In the genomic region with DNA sequence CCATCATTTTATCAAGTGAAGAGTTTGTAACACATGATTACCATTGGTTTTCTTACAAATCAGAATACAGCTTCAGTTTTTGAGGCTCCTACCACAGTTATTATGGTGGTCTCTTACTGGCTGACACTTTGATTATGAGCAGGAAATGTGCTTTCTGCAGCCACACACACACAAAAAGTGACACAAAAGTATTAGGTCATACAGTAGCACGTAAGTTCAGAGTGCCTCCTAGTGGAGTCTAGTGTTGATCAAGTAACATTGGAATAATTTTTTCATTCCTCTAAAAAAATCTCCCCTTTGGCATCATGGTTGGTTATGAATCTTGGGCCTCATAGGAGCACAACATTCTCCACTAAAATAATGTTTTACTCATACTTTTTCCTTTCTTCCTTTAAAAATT, we compare ENCODE assay signal across 9 cellular contexts.
DNase-seq lines count a peak whose midpoint lies in the region; ATAC-seq and TF ChIP-seq lines count a peak whose summit lies in the region.
"Had no signal": no experiment of that assay in that cellular context is flagged by ENCODE, and none has a peak within 500 bp of the region (broad histone marks: within the 10 kb centered on the region; RNA-seq: fewer than 3 reads in every experiment).

No MANE protein-coding gene starts in this region.

- peak; percentile 21 for DNase-seq in AG08395 (ENCODE audit: low spot score)
- DNase-seq in fibroblast of mammary gland (ENCODE audit: low read depth): peak; percentile 56
- no peak for DNase-seq in HuH-7 (ENCODE audit: low spot score)
- no peak for DNase-seq in SKM-1 treated with dmso at 0.1 percent for 144 hours (lab: John Stamatoyannopoulos, UW; ENCODE audit: unreplicated experiment)
- DNase-seq in NCI-H510A treated with DMSO at 0.1 percent for 48 hours (lab: John Stamatoyannopoulos, UW): no peak
- DNase-seq: activated CD4-positive, alpha-beta T cell treated with anti-CD3 and anti-CD28 coated beads for 4 hours had no signal

- H3K9me2 ChIP-seq in OCI-LY1 (ENCODE audit: low read depth, low read length): no peaks in the 10 kb centered on the region

- no peak overlapping the region for H3K27ac ChIP-seq in OCI-LY1 (ENCODE audit: low read depth, low read length, poor library complexity, severe bottlenecking)

- H3K9ac ChIP-seq in OCI-LY1 (ENCODE audit: low read length): no peak overlapping the region

- no peaks in the 10 kb centered on the region for H3K9me3 ChIP-seq in OCI-LY1 (ENCODE audit: low read length)

- TF ChIP-seq CTCF in GM12873 (IDR thresholded peaks at IDR 0.05; ENCODE audit: insufficient read depth, low read depth, low read length, missing control alignments): peak; percentile 32
- TF ChIP-seq CTCF in OCI-LY1 (IDR thresholded peaks at IDR 0.05; ENCODE audit: low read length): peak; percentile 39; the same call in 1 of the 2 replicates
- peak; percentile 48 for TF ChIP-seq CTCF in fibroblast of mammary gland (conservative IDR thresholded peaks at IDR 0.05; ENCODE audit: control insufficient read depth, insufficient read depth, low read depth, low read length)

- H3K4me3 ChIP-seq in OCI-LY1 (ENCODE audit: low read depth, low read length, poor library complexity, severe bottlenecking) (no peak overlapping the region), fibroblast of mammary gland (ENCODE audit: control insufficient read depth, low read depth, low read length) (no peak overlapping the region)

- H3K4me2 ChIP-seq in OCI-LY1 (ENCODE audit: low read length): no peak overlapping the region

- H3K27me3 ChIP-seq in OCI-LY1 (ENCODE audit: insufficient read depth, low read length): peaks cover 3% of the 10 kb centered on the region; the same call in 1 of the 2 replicates

- ATAC-seq in HG03354 (IDR thresholded peaks at IDR 0.05; ENCODE audit: poor library complexity, severe bottlenecking, unreplicated experiment): no peak

- no peaks in the 10 kb centered on the region for H3K79me2 ChIP-seq in OCI-LY1 (ENCODE audit: insufficient read depth, low read length)

- H3K4me1 ChIP-seq in OCI-LY1 (ENCODE audit: insufficient read depth, low read length, severe bottlenecking): no peaks in the 10 kb centered on the region

- H4K20me1 ChIP-seq in OCI-LY1 (ENCODE audit: insufficient read depth, low read length): no peaks in the 10 kb centered on the region

- H3K36me3 ChIP-seq in OCI-LY1 (ENCODE audit: insufficient read depth, low read length): no peaks in the 10 kb centered on the region

- no peaks in the 10 kb centered on the region for H3F3A ChIP-seq in OCI-LY1 (ENCODE audit: insufficient read depth, low read length)

- H2AFZ ChIP-seq in OCI-LY1 (ENCODE audit: low read length): no peak overlapping the region

Comparison
In these comparisons a context has a peak if more than half of its experiments do, and no peak if none do; other contexts are left out.
1. DNase-seq: peak in AG08395 (single experiment) and fibroblast of mammary gland (single experiment); none in HuH-7 (single experiment), SKM-1 treated with dmso at 0.1 percent for 144 hours (single experiment) and NCI-H510A treated with DMSO at 0.1 percent for 48 hours (single experiment).
2. Peak in every context shown above with its lines, with median percentiles within 50 percentile points of each other: CTCF ChIP-seq.